Comparison of ENCODE assay signal across 21 cellular contexts in the genomic region with DNA sequence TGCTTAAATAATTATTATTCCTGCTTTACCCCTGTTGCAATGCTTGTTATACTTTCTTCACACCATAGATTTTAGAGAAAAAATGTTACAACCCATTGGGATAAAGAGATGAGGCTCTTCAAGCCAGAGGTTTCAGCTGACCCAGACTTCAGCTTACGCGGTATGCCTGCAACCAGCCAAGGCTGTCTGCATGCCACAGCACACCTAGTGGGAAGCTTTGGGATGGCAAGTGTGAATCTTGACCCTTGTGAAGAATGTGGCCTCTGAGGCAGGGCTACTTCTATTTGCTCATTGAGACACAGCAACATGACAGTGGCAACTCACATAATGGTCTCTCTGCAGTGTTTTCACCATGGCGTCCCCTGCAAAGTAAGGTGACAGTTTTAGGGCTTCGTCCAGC.
DNase-seq lines count a peak whose midpoint lies in the region; ATAC-seq and TF ChIP-seq lines count a peak whose summit lies in the region.
"Had no signal": no experiment of that assay in that cellular context is flagged by ENCODE, and none has a peak within 500 bp of the region (broad histone marks: within the 10 kb centered on the region; RNA-seq: fewer than 3 reads in every experiment).

No MANE protein-coding gene starts in this region.

- H3K4me1 ChIP-seq in iPS DF 6.9 (ENCODE audit: control insufficient read depth, insufficient read depth, low read length): 0 out of 2 replicates have a peak, but pooled peaks cover 2% of the 10 kb centered on the region
- H3K4me1 ChIP-seq: ascending aorta, left lung had no signal

- no peaks in the 10 kb centered on the region for H3K4me1 Mint-ChIP-seq in activated CD4-positive, alpha-beta T cell treated with anti-CD3 and anti-CD28 coated beads for 36 hours
- H3K4me1 Mint-ChIP-seq: stimulated activated effector memory CD8-positive, alpha-beta T cell treated with anti-CD3 and anti-CD28 coated beads, Interleukin-12 subunit alpha, Interleukin-12 subunit beta, amount 100 ng/mL, for 72 hours had no signal

- H3K27ac ChIP-seq in 22Rv1 (no peak overlapping the region), iPS DF 6.9 (ENCODE audit: low read length) (no peak overlapping the region)
- H3K27ac ChIP-seq: ascending aorta, left lung, neutrophil had no signal

- H3K36me3 Mint-ChIP-seq in activated CD4-positive, alpha-beta T cell treated with anti-CD3 and anti-CD28 coated beads for 36 hours (ENCODE audit: low read depth): no peaks in the 10 kb centered on the region
- H3K36me3 Mint-ChIP-seq: stimulated activated effector memory CD8-positive, alpha-beta T cell treated with anti-CD3 and anti-CD28 coated beads, Interleukin-12 subunit alpha, Interleukin-12 subunit beta, amount 100 ng/mL, for 72 hours had no signal

- no peak for ATAC-seq in sciatic nerve
- ATAC-seq in activated CD4-positive, alpha-beta T cell treated with anti-CD3 and anti-CD28 coated beads for 36 hours: no peak
- no peak for ATAC-seq in GM21825 (IDR thresholded peaks at IDR 0.05; ENCODE audit: unreplicated experiment)
- ATAC-seq: effector memory CD8-positive, alpha-beta T cell; left lung; stimulated activated effector memory CD8-positive, alpha-beta T cell treated with anti-CD3 and anti-CD28 coated beads, Interleukin-12 subunit alpha, Interleukin-12 subunit beta, amount 100 ng/mL, for 72 hours had no signal

- intact Hi-C loops in sciatic nerve (cut with DNase I): no loop called here
- intact Hi-C loops in activated CD4-positive, alpha-beta T cell treated with anti-CD3 and anti-CD28 coated beads for 36 hours (cut with DNase I, micrococcal nuclease): no loop called here

- POLR2A ChIA-PET in activated CD4-positive, alpha-beta T cell treated with anti-CD3 and anti-CD28 coated beads for 36 hours (lab: Charles Lee): no interaction called here

- WGBS in iPS DF 6.9 (ENCODE audit: insufficient coverage, insufficient read length): no CpG with 5 or more reads among the region's 4 CpGs

- no peaks in the 10 kb centered on the region for H3K27me3 Mint-ChIP-seq in activated CD4-positive, alpha-beta T cell treated with anti-CD3 and anti-CD28 coated beads for 36 hours
- H3K27me3 Mint-ChIP-seq: CD4-positive, alpha-beta T cell; effector memory CD8-positive, alpha-beta T cell had no signal

- no peak overlapping the region for H3K4me3 Mint-ChIP-seq in activated CD4-positive, alpha-beta T cell treated with anti-CD3 and anti-CD28 coated beads for 36 hours
- H3K4me3 Mint-ChIP-seq: CD4-positive, alpha-beta T cell; effector memory CD8-positive, alpha-beta T cell; stimulated activated effector memory CD8-positive, alpha-beta T cell treated with anti-CD3 and anti-CD28 coated beads, Interleukin-12 subunit alpha, Interleukin-12 subunit beta, amount 100 ng/mL, for 72 hours had no signal

- no peaks in the 10 kb centered on the region for H3K9me3 Mint-ChIP-seq in activated CD4-positive, alpha-beta T cell treated with anti-CD3 and anti-CD28 coated beads for 36 hours (ENCODE audit: low read depth)

- H3K27ac Mint-ChIP-seq in activated CD4-positive, alpha-beta T cell treated with anti-CD3 and anti-CD28 coated beads for 36 hours: no peak overlapping the region
- H3K27ac Mint-ChIP-seq: CD4-positive, alpha-beta T cell; effector memory CD8-positive, alpha-beta T cell; stimulated activated effector memory CD8-positive, alpha-beta T cell treated with anti-CD3 and anti-CD28 coated beads, Interleukin-12 subunit alpha, Interleukin-12 subunit beta, amount 100 ng/mL, for 72 hours had no signal

- no peaks in the 10 kb centered on the region for H3K9me3 ChIP-seq in iPS DF 6.9 (ENCODE audit: control insufficient read depth, insufficient read depth, low read length)
- H3K9me3 ChIP-seq: ascending aorta, left lung, neutrophil had no signal

- TF ChIP-seq CTCF in 22Rv1 (IDR thresholded peaks at IDR 0.05): peak; percentile 45

- H3K36me3 ChIP-seq in H7 (replicated peaks; ENCODE audit: control insufficient read depth, insufficient read depth, low read length) (no peaks in the 10 kb centered on the region), iPS DF 6.9 (ENCODE audit: control insufficient read depth, insufficient read depth, low read length) (no peaks in the 10 kb centered on the region)
- H3K36me3 ChIP-seq: ascending aorta, left lung, neutrophil had no signal

- CTCF ChIA-PET in activated CD4-positive, alpha-beta T cell treated with anti-CD3 and anti-CD28 coated beads for 36 hours (lab: Charles Lee): interaction anchor here (0.6 kb wide), 1 partner anchor 158 kb away, joined by 3 read pairs; no protein-coding TSS in a partner anchor

- H3K27me3 ChIP-seq in H7 (ENCODE audit: control insufficient read depth, insufficient read depth, low read length) (no peaks in the 10 kb centered on the region), iPS DF 6.9 (ENCODE audit: control insufficient read depth, insufficient read depth, low read length) (no peaks in the 10 kb centered on the region)
- H3K27me3 ChIP-seq: ascending aorta, left lung, neutrophil had no signal

- H3K4me3 ChIP-seq in H7 (ENCODE audit: insufficient read depth, low read depth, low read length) (no peak overlapping the region), iPS DF 6.9 (ENCODE audit: low read length) (no peak overlapping the region)
- H3K4me3 ChIP-seq: ascending aorta, left lung had no signal

- DNase-seq in H7 (peak; percentile 74), OCI-M1 (lab: John Stamatoyannopoulos, UW) (peak; percentile 0), iPS DF 6.9 (ENCODE audit: low read depth, low spot score) (peak; percentile 55), NCI-H446 (lab: John Stamatoyannopoulos, UW) (no peak), sciatic nerve (ENCODE audit: low spot score) (no peak)
- no peak for DNase-seq in activated CD4-positive, alpha-beta T cell treated with anti-CD3 and anti-CD28 coated beads for 36 hours
- DNase-seq: activated naive CD4-positive, alpha-beta T cell; CD4-positive, alpha-beta T cell; DMS79; effector memory CD8-positive, alpha-beta T cell; hypothalamus; Kasumi-1; left lung; NCI-H146; stimulated activated CD4-positive, alpha-beta T cell treated with anti-CD3 and anti-CD28 coated beads, Interleukin-15, amount 100 ng/mL, for 24 hours; SW 1271 had no signal

Comparison
In these comparisons a context has a peak if more than half of its experiments do, and no peak if none do; other contexts are left out.
1. DNase-seq: peak in H7 (single experiment), OCI-M1 (single experiment) and iPS DF 6.9 (single experiment); none in NCI-H446 (0 of 2), sciatic nerve (single experiment) and activated CD4-positive, alpha-beta T cell treated with anti-CD3 and anti-CD28 coated beads for 36 hours (single experiment).